ENCODE assay signal across 21 cellular contexts in the genomic region with DNA sequence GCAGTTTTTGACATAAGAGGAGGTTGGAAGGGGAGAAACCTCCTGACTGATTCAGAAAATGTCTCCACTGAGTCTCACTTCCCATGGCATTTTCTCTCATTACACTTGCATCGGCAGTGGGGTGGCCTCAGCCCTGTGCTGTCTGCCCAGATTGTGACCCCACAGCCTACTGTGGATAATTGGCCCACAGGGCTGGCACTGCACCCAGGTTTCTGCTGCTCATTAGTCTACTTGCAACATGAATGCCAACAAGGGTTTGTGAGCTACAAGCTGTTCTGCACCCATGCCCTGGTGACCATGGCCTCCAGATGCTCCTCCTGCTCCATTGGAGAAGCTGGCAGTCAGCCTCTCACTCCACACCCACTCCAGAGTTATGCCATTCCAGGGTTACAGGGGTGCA.
A peak's percentile ranks its signal among the peaks of the same experiment; 100 is the strongest.
DNase-seq lines count a peak whose midpoint lies in the region; ATAC-seq, FAIRE-seq and TF ChIP-seq lines count a peak whose summit lies in the region.
"Had no signal": no experiment of that assay in that cellular context is flagged by ENCODE, and none has a peak within 500 bp of the region (broad histone marks: within the 10 kb centered on the region; RNA-seq: fewer than 3 reads in every experiment).

No MANE protein-coding gene starts in this region.

- no peaks in the 10 kb centered on the region for H3K27me3 ChIP-seq in small intestine (ENCODE audit: control insufficient read depth in 2 of 2, insufficient read depth in 2 of 2, low read length in 2 of 2)

- no peak for TF ChIP-seq CTCF in mucosa of descending colon (IDR thresholded peaks at IDR 0.05)

- DNase-seq in DMS 273 (lab: John Stamatoyannopoulos, UW; ENCODE audit: unreplicated experiment) = peak; percentile 6
- DNase-seq in DMS 273 treated with DMSO at 0.1 percent for 48 hours (lab: John Stamatoyannopoulos, UW) = no peak
- DNase-seq in fibroblast of gingiva (ENCODE audit: low read depth) = peak; percentile 60
- DNase-seq in mucosa of descending colon = peak in 2 of 3 donors; percentile 5 to 16
- no peak for DNase-seq in NCI-H526 treated with DMSO at 0.1 percent for 48 hours (lab: John Stamatoyannopoulos, UW)
- DNase-seq in kidney tubule cell (ENCODE audit: low spot score) = no peak
- DNase-seq in activated naive CD4-positive, alpha-beta T cell treated with anti-CD3 and anti-CD28 coated beads, Interleukin-2, amount 10 ng/mL, durations not matched to agents 7 days and 5 days = no peak
- DNase-seq in small intestine = no peak
- DNase-seq: CD8-positive, alpha-beta T cell; DMS79 treated with DMSO at 0.1 percent for 48 hours; H9; NCI-H1105 treated with DMSO at 0.1 percent for 48 hours; NCI-H1930; NCI-H2171 treated with DMSO at 0.1 percent for 48 hours; NCI-H446 treated with DMSO at 0.1 percent for 48 hours; NCI-H748 treated with DMSO at 0.1 percent for 48 hours; OCI-M1; RPMI8226 had no signal

- H3K4me3 Mint-ChIP-seq in activated naive CD4-positive, alpha-beta T cell treated with anti-CD3 and anti-CD28 coated beads, Interleukin-2, amount 10 ng/mL, durations not matched to agents 7 days and 5 days = no peak overlapping the region
- H3K4me3 Mint-ChIP-seq: CD8-positive, alpha-beta T cell; H9 had no signal

- H3K9me3 ChIP-seq in mucosa of descending colon = no peaks in the 10 kb centered on the region
- no peaks in the 10 kb centered on the region for H3K9me3 ChIP-seq in small intestine (ENCODE audit: control insufficient read depth, low read depth)

- CTCF ChIA-PET in activated naive CD4-positive, alpha-beta T cell treated with anti-CD3 and anti-CD28 coated beads, Interleukin-2, amount 10 ng/mL, durations not matched to agents 7 days and 5 days (lab: Charles Lee) = no interaction called here

- intact Hi-C loops in mucosa of descending colon (cut with DNase I, micrococcal nuclease) = no loop called here

- H3K27me3 Mint-ChIP-seq in activated naive CD4-positive, alpha-beta T cell treated with anti-CD3 and anti-CD28 coated beads, Interleukin-2, amount 10 ng/mL, durations not matched to agents 7 days and 5 days = no peaks in the 10 kb centered on the region

- 60 to 89% (median 88%) methylated on average over 1 of the region's 1 CpG for WGBS in small intestine, 3 donors

- ATAC-seq in mucosa of descending colon = no peak
- ATAC-seq: CD8-positive, alpha-beta T cell had no signal

- H3K4me1 ChIP-seq in mucosa of descending colon (ENCODE audit: low read depth) (no peaks in the 10 kb centered on the region), small intestine (ENCODE audit: control insufficient read depth in 2 of 2, insufficient read depth in 1 of 2, low read depth in 1 of 2, low read length in 1 of 2) (no peaks in the 10 kb centered on the region)

- no peaks in the 10 kb centered on the region for H3K9me3 Mint-ChIP-seq in activated naive CD4-positive, alpha-beta T cell treated with anti-CD3 and anti-CD28 coated beads, Interleukin-2, amount 10 ng/mL, durations not matched to agents 7 days and 5 days

- no peak for FAIRE-seq in small intestine (lab: Jason Lieb, UNC)
- FAIRE-seq: G401.6 had no signal

- no peaks in the 10 kb centered on the region for H3K36me3 Mint-ChIP-seq in activated naive CD4-positive, alpha-beta T cell treated with anti-CD3 and anti-CD28 coated beads, Interleukin-2, amount 10 ng/mL, durations not matched to agents 7 days and 5 days
- H3K36me3 Mint-ChIP-seq: CD8-positive, alpha-beta T cell had no signal

- no peak overlapping the region for H3K27ac Mint-ChIP-seq in activated naive CD4-positive, alpha-beta T cell treated with anti-CD3 and anti-CD28 coated beads, Interleukin-2, amount 10 ng/mL, durations not matched to agents 7 days and 5 days
- H3K27ac Mint-ChIP-seq: CD8-positive, alpha-beta T cell; H9 had no signal

- H3K4me3 ChIP-seq in mucosa of descending colon (no peak overlapping the region), small intestine (ENCODE audit: low read depth in 1 of 2, low read length in 2 of 2) (no peak overlapping the region)

- H3K27ac ChIP-seq in small intestine (ENCODE audit: low read depth in 1 of 2, low read length in 1 of 2) = no peak overlapping the region
- H3K27ac ChIP-seq: 22Rv1, HL-60 had no signal

- peaks cover 3% of the 10 kb centered on the region for H3K4me1 Mint-ChIP-seq in activated naive CD4-positive, alpha-beta T cell treated with anti-CD3 and anti-CD28 coated beads, Interleukin-2, amount 10 ng/mL, durations not matched to agents 7 days and 5 days

- H3K36me3 ChIP-seq in mucosa of descending colon (ENCODE audit: low read depth) = no peaks in the 10 kb centered on the region
- H3K36me3 ChIP-seq in small intestine (ENCODE audit: control insufficient read depth in 2 of 2, insufficient read depth in 2 of 2, low read length in 2 of 2) = no peaks in the 10 kb centered on the region

Comparison
In these comparisons a context has a peak if more than half of its experiments do, and no peak if none do; other contexts are left out.
1. DNase-seq: peak in DMS 273 (single experiment), fibroblast of gingiva (single experiment) and mucosa of descending colon (2 of 3); none in DMS 273 treated with DMSO at 0.1 percent for 48 hours (single experiment), NCI-H526 treated with DMSO at 0.1 percent for 48 hours (single experiment), kidney tubule cell (single experiment), activated naive CD4-positive, alpha-beta T cell treated with anti-CD3 and anti-CD28 coated beads, Interleukin-2, amount 10 ng/mL, durations not matched to agents 7 days and 5 days (single experiment) and small intestine (single experiment).